10 cellular contexts compared by ENCODE assay signal in genomic region chr19:55459950-55460657, GRCh38. TPM values are rescaled to one million over a fixed set of nuclear protein-coding genes. Genes with fewer than 3 reads are reported as not detected.
DNase-seq lines count a peak whose midpoint lies in the region; ATAC-seq and TF ChIP-seq lines count a peak whose summit lies in the region.
"Had no signal": no experiment of that assay in that cellular context is flagged by ENCODE, and none has a peak within 500 bp of the region (broad histone marks: within the 10 kb centered on the region; RNA-seq: fewer than 3 reads in every experiment).

No MANE protein-coding gene starts in this region.

- peak overlapping the region; percentile 63 to 97 (median 78) for H3K4me3 ChIP-seq in spleen

- TF ChIP-seq POLR2A in spleen (IDR thresholded peaks at IDR 0.05): no peak

- H3K27me3 ChIP-seq in spleen (replicated peaks in 1 of 7): no peaks in the 10 kb centered on the region

- peaks cover 7 to 39% (median 28%) of the 10 kb centered on the region in 6 donors for H3K4me1 ChIP-seq in spleen

- peak overlapping the region; percentile 92 for H3K27ac ChIP-seq in VCaP
- H3K27ac ChIP-seq in spleen: peak overlapping the region in 7 of 8 donors; percentile 36 to 95 (median 91)

- peak; percentile 13 for DNase-seq in NCI-H510A treated with DMSO at 0.1 percent for 48 hours (lab: John Stamatoyannopoulos, UW)
- DNase-seq in NCI-H510A (lab: John Stamatoyannopoulos, UW): no peak
- peak; percentile 40 for DNase-seq in globus pallidus (ENCODE audit: low spot score)
- no peak for DNase-seq in spleen
- DNase-seq in NCI-H524 treated with DMSO at 0.1 percent for 48 hours (lab: John Stamatoyannopoulos, UW): no peak
- no peak for DNase-seq in NCI-H1105 (lab: John Stamatoyannopoulos, UW)

- peaks cover 0 to 16% (median 4%) of the 10 kb centered on the region in 6 donors for H3K36me3 ChIP-seq in spleen

- TF ChIP-seq CTCF in VCaP (conservative IDR thresholded peaks at IDR 0.05): no peak
- TF ChIP-seq CTCF in spleen (IDR thresholded peaks at IDR 0.05 in 8 of 11, conservative IDR thresholded peaks at IDR 0.05 in 3 of 11): no peak

- ATAC-seq in HG03432 (IDR thresholded peaks at IDR 0.05; ENCODE audit: unreplicated experiment): no peak

- intact Hi-C loops in spleen (cut with DNase I; ENCODE audit: low total_unique reads): no loop called here

- WGBS in spleen, 5 donors: 49 to 61% (median 53%) methylated on average over 15 to 16 of the region's 16 CpGs

- H3K9me3 ChIP-seq in spleen: no peaks in the 10 kb centered on the region

RNA-seq across cellular contexts. Expression of gene ISOC2, which starts 1.3 kb away (rescaled TPM):
- 10 to 100 TPM; 38.6 to 85.0 (median 54.5) TPM for total RNA-seq in spleen
- 10 to 100 TPM; 55.6 to 98.7 (median 64.5) TPM for polyA plus RNA-seq in spleen

RNA-seq across cellular contexts. Expression of gene C19orf85, which starts 4.4 kb away (rescaled TPM):
- total RNA-seq in spleen: not detected
- not detected for polyA plus RNA-seq in spleen
- total RNA-seq: Daoy; T-helper 1 cell treated with Interleukin-12 subunit alpha and Interleukin-12 subunit beta and Interleukin-4 antibody, amounts not matched to agents 30 ng/mL and 1 ng/mL, for 36 hours had no signal

RNA-seq across cellular contexts. Expression of gene ZNF628, which starts 16.3 kb away (rescaled TPM):
- total RNA-seq in spleen: 10 to 100 TPM in 3 of 7 donors, 1 to 10 TPM in 4; 4.4 to 13.6 (median 9.7) TPM
- 1 to 10 TPM; 1.4 to 8.2 (median 1.7) TPM for polyA plus RNA-seq in spleen

RNA-seq across cellular contexts. Expression of gene SHISA7, which starts 17.0 kb away (rescaled TPM):
- total RNA-seq in spleen: under 1 TPM in 1 of 7 donors, not detected in 6; 0.27 TPM
- under 1 TPM in 1 of 3 donors, not detected in 2; 0.03 TPM for polyA plus RNA-seq in spleen
- total RNA-seq: Daoy; T-helper 1 cell treated with Interleukin-12 subunit alpha and Interleukin-12 subunit beta and Interleukin-4 antibody, amounts not matched to agents 30 ng/mL and 1 ng/mL, for 36 hours had no signal

RNA-seq across cellular contexts. Expression of gene NAT14, which starts 24.9 kb away (rescaled TPM):
- total RNA-seq in spleen: 10 to 100 TPM in 1 of 7 donors, 1 to 10 TPM in 6; 1.9 to 10.3 (median 6.9) TPM
- 10 to 100 TPM; 13.8 to 17.7 (median 15.5) TPM for polyA plus RNA-seq in spleen

Comparison
In these comparisons a context has a peak if more than half of its experiments do, and no peak if none do; other contexts are left out.
1. DNase-seq: peak in NCI-H510A treated with DMSO at 0.1 percent for 48 hours (single experiment) and globus pallidus (single experiment); none in NCI-H510A (single experiment), spleen (single experiment), NCI-H524 treated with DMSO at 0.1 percent for 48 hours (single experiment) and NCI-H1105 (single experiment).